1 cellular context compared by ENCODE assay signal in the genomic region with DNA sequence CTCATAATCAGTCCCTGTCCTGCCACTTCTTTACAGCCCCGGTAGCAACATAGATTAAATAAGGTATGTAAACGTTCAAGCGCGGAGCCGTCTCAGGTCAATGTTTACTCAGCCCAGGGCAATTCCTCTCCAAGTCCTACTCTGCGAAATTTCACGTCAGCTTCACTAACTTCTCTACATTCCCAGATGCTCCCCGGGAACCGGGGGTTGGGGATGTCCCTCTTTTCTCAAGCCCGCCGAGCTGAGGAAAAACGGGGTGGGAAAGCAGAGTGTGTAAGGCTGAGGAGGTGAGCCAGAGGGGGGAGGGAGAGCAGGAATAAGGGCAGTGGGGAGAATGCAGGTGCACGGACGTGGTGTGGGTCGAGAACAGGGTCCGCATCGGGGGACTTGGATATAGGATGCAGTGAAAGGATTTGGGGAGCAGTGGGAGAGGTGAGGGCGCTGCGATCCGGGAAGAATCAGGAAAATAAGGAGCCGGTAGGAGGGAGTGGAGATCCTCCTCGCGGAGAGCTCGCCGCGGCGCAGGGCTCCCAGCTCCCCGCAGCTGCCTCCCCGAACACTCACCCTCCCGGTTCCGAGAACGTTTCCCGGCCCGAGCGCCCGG.
TF ChIP-seq lines count a peak whose summit lies in the region.

No MANE protein-coding gene starts in this region.

TF ChIP-seq in HepG2, 621 proteins besides CTCF, POLR2A, EP300 and RAD21 (continued from another document and continues in another):
- TF ChIP-seq, protein P1, sequence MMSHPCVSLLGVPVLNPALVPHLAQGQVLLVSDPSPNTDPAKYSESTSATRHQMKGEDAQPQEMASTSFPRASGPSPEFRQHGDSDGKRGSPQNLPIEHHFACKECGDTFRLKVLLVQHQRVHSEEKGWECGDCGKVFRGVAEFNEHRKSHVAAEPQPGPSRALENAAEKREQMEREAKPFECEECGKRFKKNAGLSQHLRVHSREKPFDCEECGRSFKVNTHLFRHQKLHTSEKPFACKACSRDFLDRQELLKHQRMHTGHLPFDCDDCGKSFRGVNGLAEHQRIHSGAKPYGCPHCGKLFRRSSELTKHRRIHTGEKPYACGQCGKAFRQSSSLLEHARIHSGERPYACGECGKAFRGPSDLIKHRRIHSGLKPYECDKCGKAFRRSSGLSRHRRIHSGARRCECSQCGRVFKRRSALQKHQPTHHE (CRISPR knock-in tag; IDR thresholded peaks at IDR 0.05; ENCODE audit: borderline replicate concordance), result no peak
- TF ChIP-seq ZNF451 (CRISPR knock-in tag; IDR thresholded peaks at IDR 0.05) (peak; percentile 66; the same call in 1 of the 2 replicates), ZNF501 (CRISPR knock-in tag; IDR thresholded peaks at IDR 0.05) (peak; percentile 79), GATAD1 (CRISPR knock-in tag; IDR thresholded peaks at IDR 0.05) (peak; percentile 51; the same call in 1 of the 2 replicates), SRSF9 (IDR thresholded peaks at IDR 0.05; ENCODE audit: borderline replicate concordance, insufficient read depth, low read depth, low read length, poor library complexity, severe bottlenecking) (no peak), MTA1 (CRISPR knock-in tag; IDR thresholded peaks at IDR 0.05; ENCODE audit: borderline replicate concordance) (no peak), ZNF563 (CRISPR knock-in tag; IDR thresholded peaks at IDR 0.05) (peak; percentile 18), MLLT10 (CRISPR knock-in tag; IDR thresholded peaks at IDR 0.05) (no peak), FOSL1 (CRISPR knock-in tag; IDR thresholded peaks at IDR 0.05; ENCODE audit: borderline replicate concordance) (no peak), MIER3 (CRISPR knock-in tag; IDR thresholded peaks at IDR 0.05; ENCODE audit: borderline replicate concordance) (0 out of 2 replicates have a peak, but pooled peaks have one; percentile 23), CREM (IDR thresholded peaks at IDR 0.05) (peak; percentile 69; the same call in 1 of the 2 replicates), CREM (CRISPR knock-in tag; IDR thresholded peaks at IDR 0.05) (no peak), MED8 (CRISPR knock-in tag; IDR thresholded peaks at IDR 0.05; ENCODE audit: insufficient replicate concordance) (no peak), BRD4 (CRISPR knock-in tag; IDR thresholded peaks at IDR 0.05) (peak; percentile 71; the same call in 1 of the 2 replicates), SIX1 (CRISPR knock-in tag; IDR thresholded peaks at IDR 0.05; ENCODE audit: borderline replicate concordance) (no peak), ZNF720 (CRISPR knock-in tag; IDR thresholded peaks at IDR 0.05) (no peak), EED (CRISPR knock-in tag; IDR thresholded peaks at IDR 0.05) (peak; percentile 31), TMF1 (CRISPR knock-in tag; IDR thresholded peaks at IDR 0.05; ENCODE audit: low read depth) (peak; percentile 12; the same call in 1 of the 2 replicates), RXRA (CRISPR knock-in tag; IDR thresholded peaks at IDR 0.05) (peak; percentile 29; the same call in 1 of the 2 replicates), PCBP1 (IDR thresholded peaks at IDR 0.05; ENCODE audit: borderline replicate concordance, low read depth, low read length) (no peak), SMYD3 (CRISPR knock-in tag; IDR thresholded peaks at IDR 0.05) (peak; percentile 44), CAMTA2 (CRISPR knock-in tag; IDR thresholded peaks at IDR 0.05; ENCODE audit: borderline replicate concordance) (no peak; the same call in 1 of the 2 replicates), ZNF446 (CRISPR knock-in tag; IDR thresholded peaks at IDR 0.05) (no peak; the same call in 1 of the 2 replicates), DR1 (CRISPR knock-in tag; IDR thresholded peaks at IDR 0.05) (no peak), SOX5 (CRISPR knock-in tag; IDR thresholded peaks at IDR 0.05; ENCODE audit: borderline replicate concordance) (peak; percentile 64), SRSF4 (IDR thresholded peaks at IDR 0.05; ENCODE audit: low read depth, low read length, poor library complexity, severe bottlenecking) (no peak), ZNF724P (CRISPR knock-in tag; IDR thresholded peaks at IDR 0.05; ENCODE audit: borderline replicate concordance) (peak; percentile 53; the same call in 1 of the 2 replicates), JUNB (CRISPR knock-in tag; IDR thresholded peaks at IDR 0.05; ENCODE audit: borderline replicate concordance) (peak; percentile 45; the same call in 1 of the 2 replicates), TEAD3 (CRISPR knock-in tag; optimal IDR thresholded peaks at IDR 0.05; ENCODE audit: borderline replicate concordance) (peak; percentile 86), AHR (CRISPR knock-in tag; IDR thresholded peaks at IDR 0.05) (no peak), ASH2L (IDR thresholded peaks at IDR 0.05; ENCODE audit: insufficient read length, low read depth, low read length) (peak; percentile 15)
- TF ChIP-seq, protein P2, sequence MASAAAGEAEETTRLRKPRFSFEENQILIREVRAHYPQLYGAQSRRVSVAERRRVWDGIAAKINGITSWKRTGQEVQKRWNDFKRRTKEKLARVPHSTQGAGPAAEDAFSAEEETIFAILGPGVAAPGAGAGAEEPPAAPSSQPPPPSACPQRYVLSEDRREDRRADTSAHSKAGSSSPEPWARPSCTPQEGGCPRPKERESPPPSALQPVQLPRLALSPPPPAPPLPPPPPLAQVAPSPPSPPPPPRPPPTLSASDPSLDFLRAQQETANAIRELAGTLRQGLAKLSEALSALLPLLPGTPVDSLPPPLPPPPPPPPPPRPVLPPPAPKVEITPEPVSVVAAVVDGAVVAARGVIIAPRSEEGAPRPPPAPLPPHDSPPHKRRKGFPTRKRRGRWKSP (CRISPR knock-in tag; IDR thresholded peaks at IDR 0.05), result no peak; the same call in 1 of the 2 replicates
- TF ChIP-seq, protein P3, sequence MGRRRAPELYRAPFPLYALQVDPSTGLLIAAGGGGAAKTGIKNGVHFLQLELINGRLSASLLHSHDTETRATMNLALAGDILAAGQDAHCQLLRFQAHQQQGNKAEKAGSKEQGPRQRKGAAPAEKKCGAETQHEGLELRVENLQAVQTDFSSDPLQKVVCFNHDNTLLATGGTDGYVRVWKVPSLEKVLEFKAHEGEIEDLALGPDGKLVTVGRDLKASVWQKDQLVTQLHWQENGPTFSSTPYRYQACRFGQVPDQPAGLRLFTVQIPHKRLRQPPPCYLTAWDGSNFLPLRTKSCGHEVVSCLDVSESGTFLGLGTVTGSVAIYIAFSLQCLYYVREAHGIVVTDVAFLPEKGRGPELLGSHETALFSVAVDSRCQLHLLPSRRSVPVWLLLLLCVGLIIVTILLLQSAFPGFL (CRISPR knock-in tag; IDR thresholded peaks at IDR 0.05), result no peak
- TF ChIP-seq, protein P4, sequence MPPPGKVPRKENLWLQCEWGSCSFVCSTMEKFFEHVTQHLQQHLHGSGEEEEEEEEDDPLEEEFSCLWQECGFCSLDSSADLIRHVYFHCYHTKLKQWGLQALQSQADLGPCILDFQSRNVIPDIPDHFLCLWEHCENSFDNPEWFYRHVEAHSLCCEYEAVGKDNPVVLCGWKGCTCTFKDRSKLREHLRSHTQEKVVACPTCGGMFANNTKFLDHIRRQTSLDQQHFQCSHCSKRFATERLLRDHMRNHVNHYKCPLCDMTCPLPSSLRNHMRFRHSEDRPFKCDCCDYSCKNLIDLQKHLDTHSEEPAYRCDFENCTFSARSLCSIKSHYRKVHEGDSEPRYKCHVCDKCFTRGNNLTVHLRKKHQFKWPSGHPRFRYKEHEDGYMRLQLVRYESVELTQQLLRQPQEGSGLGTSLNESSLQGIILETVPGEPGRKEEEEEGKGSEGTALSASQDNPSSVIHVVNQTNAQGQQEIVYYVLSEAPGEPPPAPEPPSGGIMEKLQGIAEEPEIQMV (CRISPR knock-in tag; IDR thresholded peaks at IDR 0.05; ENCODE audit: low read depth), result no peak
- TF ChIP-seq, protein P5, sequence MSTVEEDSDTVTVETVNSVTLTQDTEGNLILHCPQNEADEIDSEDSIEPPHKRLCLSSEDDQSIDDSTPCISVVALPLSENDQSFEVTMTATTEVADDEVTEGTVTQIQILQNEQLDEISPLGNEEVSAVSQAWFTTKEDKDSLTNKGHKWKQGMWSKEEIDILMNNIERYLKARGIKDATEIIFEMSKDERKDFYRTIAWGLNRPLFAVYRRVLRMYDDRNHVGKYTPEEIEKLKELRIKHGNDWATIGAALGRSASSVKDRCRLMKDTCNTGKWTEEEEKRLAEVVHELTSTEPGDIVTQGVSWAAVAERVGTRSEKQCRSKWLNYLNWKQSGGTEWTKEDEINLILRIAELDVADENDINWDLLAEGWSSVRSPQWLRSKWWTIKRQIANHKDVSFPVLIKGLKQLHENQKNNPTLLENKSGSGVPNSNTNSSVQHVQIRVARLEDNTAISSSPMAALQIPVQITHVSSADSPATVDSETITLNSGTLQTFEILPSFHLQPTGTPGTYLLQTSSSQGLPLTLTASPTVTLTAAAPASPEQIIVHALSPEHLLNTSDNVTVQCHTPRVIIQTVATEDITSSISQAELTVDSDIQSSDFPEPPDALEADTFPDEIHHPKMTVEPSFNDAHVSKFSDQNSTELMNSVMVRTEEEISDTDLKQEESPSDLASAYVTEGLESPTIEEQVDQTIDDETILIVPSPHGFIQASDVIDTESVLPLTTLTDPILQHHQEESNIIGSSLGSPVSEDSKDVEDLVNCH (CRISPR knock-in tag; IDR thresholded peaks at IDR 0.05), result no peak
- TF ChIP-seq, protein P6, sequence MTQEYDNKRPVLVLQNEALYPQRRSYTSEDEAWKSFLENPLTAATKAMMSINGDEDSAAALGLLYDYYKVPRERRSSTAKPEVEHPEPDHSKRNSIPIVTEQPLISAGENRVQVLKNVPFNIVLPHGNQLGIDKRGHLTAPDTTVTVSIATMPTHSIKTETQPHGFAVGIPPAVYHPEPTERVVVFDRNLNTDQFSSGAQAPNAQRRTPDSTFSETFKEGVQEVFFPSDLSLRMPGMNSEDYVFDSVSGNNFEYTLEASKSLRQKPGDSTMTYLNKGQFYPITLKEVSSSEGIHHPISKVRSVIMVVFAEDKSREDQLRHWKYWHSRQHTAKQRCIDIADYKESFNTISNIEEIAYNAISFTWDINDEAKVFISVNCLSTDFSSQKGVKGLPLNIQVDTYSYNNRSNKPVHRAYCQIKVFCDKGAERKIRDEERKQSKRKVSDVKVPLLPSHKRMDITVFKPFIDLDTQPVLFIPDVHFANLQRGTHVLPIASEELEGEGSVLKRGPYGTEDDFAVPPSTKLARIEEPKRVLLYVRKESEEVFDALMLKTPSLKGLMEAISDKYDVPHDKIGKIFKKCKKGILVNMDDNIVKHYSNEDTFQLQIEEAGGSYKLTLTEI (CRISPR knock-in tag; conservative IDR thresholded peaks at IDR 0.05), result no peak
- TF ChIP-seq, protein P7, sequence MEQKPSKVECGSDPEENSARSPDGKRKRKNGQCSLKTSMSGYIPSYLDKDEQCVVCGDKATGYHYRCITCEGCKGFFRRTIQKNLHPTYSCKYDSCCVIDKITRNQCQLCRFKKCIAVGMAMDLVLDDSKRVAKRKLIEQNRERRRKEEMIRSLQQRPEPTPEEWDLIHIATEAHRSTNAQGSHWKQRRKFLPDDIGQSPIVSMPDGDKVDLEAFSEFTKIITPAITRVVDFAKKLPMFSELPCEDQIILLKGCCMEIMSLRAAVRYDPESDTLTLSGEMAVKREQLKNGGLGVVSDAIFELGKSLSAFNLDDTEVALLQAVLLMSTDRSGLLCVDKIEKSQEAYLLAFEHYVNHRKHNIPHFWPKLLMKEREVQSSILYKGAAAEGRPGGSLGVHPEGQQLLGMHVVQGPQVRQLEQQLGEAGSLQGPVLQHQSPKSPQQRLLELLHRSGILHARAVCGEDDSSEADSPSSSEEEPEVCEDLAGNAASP (CRISPR knock-in tag; IDR thresholded peaks at IDR 0.05; ENCODE audit: borderline replicate concordance), result peak; percentile 85; the same call in 1 of the 2 replicates
- TF ChIP-seq, protein P8, sequence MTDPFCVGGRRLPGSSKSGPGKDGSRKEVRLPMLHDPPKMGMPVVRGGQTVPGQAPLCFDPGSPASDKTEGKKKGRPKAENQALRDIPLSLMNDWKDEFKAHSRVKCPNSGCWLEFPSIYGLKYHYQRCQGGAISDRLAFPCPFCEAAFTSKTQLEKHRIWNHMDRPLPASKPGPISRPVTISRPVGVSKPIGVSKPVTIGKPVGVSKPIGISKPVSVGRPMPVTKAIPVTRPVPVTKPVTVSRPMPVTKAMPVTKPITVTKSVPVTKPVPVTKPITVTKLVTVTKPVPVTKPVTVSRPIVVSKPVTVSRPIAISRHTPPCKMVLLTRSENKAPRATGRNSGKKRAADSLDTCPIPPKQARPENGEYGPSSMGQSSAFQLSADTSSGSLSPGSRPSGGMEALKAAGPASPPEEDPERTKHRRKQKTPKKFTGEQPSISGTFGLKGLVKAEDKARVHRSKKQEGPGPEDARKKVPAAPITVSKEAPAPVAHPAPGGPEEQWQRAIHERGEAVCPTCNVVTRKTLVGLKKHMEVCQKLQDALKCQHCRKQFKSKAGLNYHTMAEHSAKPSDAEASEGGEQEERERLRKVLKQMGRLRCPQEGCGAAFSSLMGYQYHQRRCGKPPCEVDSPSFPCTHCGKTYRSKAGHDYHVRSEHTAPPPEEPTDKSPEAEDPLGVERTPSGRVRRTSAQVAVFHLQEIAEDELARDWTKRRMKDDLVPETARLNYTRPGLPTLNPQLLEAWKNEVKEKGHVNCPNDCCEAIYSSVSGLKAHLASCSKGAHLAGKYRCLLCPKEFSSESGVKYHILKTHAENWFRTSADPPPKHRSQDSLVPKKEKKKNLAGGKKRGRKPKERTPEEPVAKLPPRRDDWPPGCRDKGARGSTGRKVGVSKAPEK (CRISPR knock-in tag; IDR thresholded peaks at IDR 0.05; ENCODE audit: borderline replicate concordance), result no peak; the same call in 1 of the 2 replicates
- TF ChIP-seq, protein P9, sequence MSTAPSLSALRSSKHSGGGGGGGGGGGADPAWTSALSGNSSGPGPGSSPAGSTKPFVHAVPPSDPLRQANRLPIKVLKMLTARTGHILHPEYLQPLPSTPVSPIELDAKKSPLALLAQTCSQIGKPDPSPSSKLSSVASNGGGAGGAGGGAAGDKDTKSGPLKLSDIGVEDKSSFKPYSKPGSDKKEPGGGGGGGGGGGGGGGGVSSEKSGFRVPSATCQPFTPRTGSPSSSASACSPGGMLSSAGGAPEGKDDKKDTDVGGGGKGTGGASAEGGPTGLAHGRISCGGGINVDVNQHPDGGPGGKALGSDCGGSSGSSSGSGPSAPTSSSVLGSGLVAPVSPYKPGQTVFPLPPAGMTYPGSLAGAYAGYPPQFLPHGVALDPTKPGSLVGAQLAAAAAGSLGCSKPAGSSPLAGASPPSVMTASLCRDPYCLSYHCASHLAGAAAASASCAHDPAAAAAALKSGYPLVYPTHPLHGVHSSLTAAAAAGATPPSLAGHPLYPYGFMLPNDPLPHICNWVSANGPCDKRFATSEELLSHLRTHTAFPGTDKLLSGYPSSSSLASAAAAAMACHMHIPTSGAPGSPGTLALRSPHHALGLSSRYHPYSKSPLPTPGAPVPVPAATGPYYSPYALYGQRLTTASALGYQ (CRISPR knock-in tag; IDR thresholded peaks at IDR 0.05), result no peak
- TF ChIP-seq, protein P10, sequence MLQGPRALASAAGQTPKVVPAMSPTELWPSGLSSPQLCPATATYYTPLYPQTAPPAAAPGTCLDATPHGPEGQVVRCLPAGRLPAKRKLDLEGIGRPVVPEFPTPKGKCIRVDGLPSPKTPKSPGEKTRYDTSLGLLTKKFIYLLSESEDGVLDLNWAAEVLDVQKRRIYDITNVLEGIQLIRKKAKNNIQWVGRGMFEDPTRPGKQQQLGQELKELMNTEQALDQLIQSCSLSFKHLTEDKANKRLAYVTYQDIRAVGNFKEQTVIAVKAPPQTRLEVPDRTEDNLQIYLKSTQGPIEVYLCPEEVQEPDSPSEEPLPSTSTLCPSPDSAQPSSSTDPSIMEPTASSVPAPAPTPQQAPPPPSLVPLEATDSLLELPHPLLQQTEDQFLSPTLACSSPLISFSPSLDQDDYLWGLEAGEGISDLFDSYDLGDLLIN (CRISPR knock-in tag; IDR thresholded peaks at IDR 0.05; ENCODE audit: borderline replicate concordance), result no peak
